In the genomic region with DNA sequence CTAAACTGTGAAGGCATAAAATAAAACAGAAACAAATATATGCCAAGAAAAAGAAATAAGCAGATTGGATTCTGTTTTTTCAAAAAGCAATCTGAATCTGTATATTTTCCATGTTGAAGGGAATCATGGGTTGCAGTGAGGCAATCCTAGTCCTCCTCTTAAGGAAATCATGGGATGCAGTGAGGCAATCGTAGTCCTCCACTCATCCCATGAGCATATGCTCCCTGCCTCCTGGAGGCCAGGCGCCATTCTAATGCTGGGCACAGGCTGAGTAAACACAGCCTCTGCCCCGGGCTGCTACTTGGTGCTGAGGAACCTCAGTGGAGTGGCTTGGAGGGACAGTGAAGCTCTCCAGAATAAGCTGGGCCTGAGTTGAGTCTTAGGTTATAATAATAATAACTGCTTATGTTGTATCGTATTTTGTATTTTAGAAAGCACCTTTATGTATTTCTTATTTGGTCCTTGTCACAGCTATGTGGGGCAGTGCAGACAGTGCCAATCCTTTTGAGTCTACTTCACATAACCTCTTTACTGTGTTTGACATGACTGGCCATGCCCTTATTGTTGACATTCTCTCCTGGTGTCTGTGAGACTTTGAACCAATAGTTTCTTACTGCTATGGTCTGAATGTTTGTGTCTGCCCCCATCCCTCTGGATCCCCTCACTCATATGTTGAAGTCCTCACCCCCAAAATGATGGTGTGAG, we compare ENCODE assay signal across 22 cellular contexts.
"Had no signal": no experiment of that assay in that cellular context is flagged by ENCODE, and none has a peak within 500 bp of the region (broad histone marks: within the 10 kb centered on the region; RNA-seq: fewer than 3 reads in every experiment).

No MANE protein-coding gene starts in this region.

- H3K27me3 ChIP-seq: esophagus muscularis mucosa, heart left ventricle, right atrium auricular region, testis, transverse colon had no signal

- H3K4me3 ChIP-seq: esophagus muscularis mucosa, heart left ventricle, right atrium auricular region, testis, transverse colon had no signal

- ATAC-seq: activated CD4-positive, alpha-beta T cell treated with anti-CD3 and anti-CD28 coated beads for 36 hours; activated CD8-positive, alpha-beta memory T cell treated with anti-CD3 and anti-CD28 coated beads, Interleukin-2, amount 10 ng/mL, durations not matched to agents 7 days and 5 days; activated CD8-positive, alpha-beta T cell treated with anti-CD3 and anti-CD28 coated beads, Interleukin-2, amount 10 ng/mL, durations not matched to agents 7 days and 5 days; activated naive CD8-positive, alpha-beta T cell treated with anti-CD3 and anti-CD28 coated beads, Interleukin-2, amount 50 U/mL, for 24 hours; heart left ventricle; naive thymus-derived CD4-positive, alpha-beta T cell; stimulated activated naive CD8-positive, alpha-beta T cell treated with anti-CD3 and anti-CD28 coated beads, Interleukin-15, Interleukin-2, amounts not matched to agents 100 U/mL and 50 U/mL, for 24 hours had no signal

- H3K27ac ChIP-seq: esophagus muscularis mucosa, heart left ventricle, right atrium auricular region, testis, transverse colon had no signal

- DNase-seq: activated CD4-positive, alpha-beta T cell treated with anti-CD3 and anti-CD28 coated beads for 36 hours; activated CD4-positive, CD25-positive, alpha-beta regulatory T cell; activated CD8-positive, alpha-beta memory T cell treated with anti-CD3 and anti-CD28 coated beads, Interleukin-2, amount 10 ng/mL, durations not matched to agents 7 days and 5 days; activated CD8-positive, alpha-beta T cell treated with anti-CD3 and anti-CD28 coated beads, Interleukin-2, amount 10 ng/mL, durations not matched to agents 7 days and 5 days; activated naive CD8-positive, alpha-beta T cell treated with anti-CD3 and anti-CD28 coated beads, Interleukin-2, amount 50 U/mL, for 24 hours; activated T-cell treated with anti-CD3 and anti-CD28 coated beads, Interleukin-2, amount 50 U/mL, for 48 hours; dermis blood vessel endothelial cell; effector CD4-positive, alpha-beta T cell; foreskin fibroblast; heart left ventricle; hypothalamus; immature natural killer cell; midbrain; naive thymus-derived CD4-positive, alpha-beta T cell; stimulated activated CD4-positive, alpha-beta T cell treated with anti-CD3 and anti-CD28 coated beads, Interleukin-2, amount 100 ng/mL, for 48 hours; stimulated activated naive CD8-positive, alpha-beta T cell treated with anti-CD3 and anti-CD28 coated beads, Interleukin-15, Interleukin-2, amounts not matched to agents 100 U/mL and 50 U/mL, for 24 hours; testis; transverse colon had no signal

- H3K4me1 ChIP-seq: right atrium auricular region, testis had no signal

- FAIRE-seq: colon, urothelium cell line had no signal

- H3K36me3 ChIP-seq: esophagus muscularis mucosa, heart left ventricle, right atrium auricular region, transverse colon had no signal

- H3K9me3 ChIP-seq: esophagus muscularis mucosa, testis, transverse colon had no signal
